12 cellular contexts compared by ENCODE assay signal in genomic region chr6:166758136-166758704, GRCh38.
A peak's percentile ranks its signal among the peaks of the same experiment; 100 is the strongest.
DNase-seq lines count a peak whose midpoint lies in the region; ATAC-seq and TF ChIP-seq lines count a peak whose summit lies in the region.
"Had no signal": no experiment of that assay in that cellular context is flagged by ENCODE, and none has a peak within 500 bp of the region (broad histone marks: within the 10 kb centered on the region; RNA-seq: fewer than 3 reads in every experiment).

No MANE protein-coding gene starts in this region.

- H3F3A ChIP-seq in smooth muscle cell (ENCODE audit: low read depth) = no peaks in the 10 kb centered on the region

- H3K36me3 ChIP-seq in smooth muscle cell (ENCODE audit: low read depth) = no peaks in the 10 kb centered on the region
- H3K36me3 ChIP-seq: upper lobe of right lung had no signal

- no peaks in the 10 kb centered on the region for H3K9me3 Mint-ChIP-seq in activated T-cell treated with anti-CD3 and anti-CD28 coated beads, Interleukin-2, amount 50 U/mL, for 24 hours
- H3K9me3 Mint-ChIP-seq in activated T-helper 1 cell treated with anti-CD3 and anti-CD28 coated beads, Interleukin-12 subunit alpha, Interleukin-12 subunit beta, Interleukin-2, Interleukin-4 antibody, amounts not matched to agents 30 ng/mL and 10 ng/mL and 1 ng/mL, durations not matched to agents 14 hours and 24 hours and 36 hours = no peaks in the 10 kb centered on the region
- no peaks in the 10 kb centered on the region for H3K9me3 Mint-ChIP-seq in glutamatergic neuron (ENCODE audit: unreplicated experiment)

- peak overlapping the region; percentile 39 for H3K4me3 Mint-ChIP-seq in activated T-cell treated with anti-CD3 and anti-CD28 coated beads, Interleukin-2, amount 50 U/mL, for 24 hours
- H3K4me3 Mint-ChIP-seq in activated T-helper 1 cell treated with anti-CD3 and anti-CD28 coated beads, Interleukin-12 subunit alpha, Interleukin-12 subunit beta, Interleukin-2, Interleukin-4 antibody, amounts not matched to agents 30 ng/mL and 10 ng/mL and 1 ng/mL, durations not matched to agents 14 hours and 24 hours and 36 hours = peak overlapping the region; percentile 3
- H3K4me3 Mint-ChIP-seq in glutamatergic neuron (ENCODE audit: unreplicated experiment) = no peak overlapping the region

- intact Hi-C loops in activated T-helper 1 cell treated with anti-CD3 and anti-CD28 coated beads, Interleukin-12 subunit alpha, Interleukin-12 subunit beta, Interleukin-2, Interleukin-4 antibody, amounts not matched to agents 30 ng/mL and 10 ng/mL and 1 ng/mL, durations not matched to agents 14 hours and 24 hours and 36 hours (cut with micrococcal nuclease) = no loop called here

- DNase-seq in activated T-cell treated with anti-CD3 and anti-CD28 coated beads, Interleukin-2, amount 50 U/mL, for 24 hours = no peak
- no peak for DNase-seq in activated T-cell treated with anti-CD3 and anti-CD28 coated beads, Interleukin-2, amount 50 U/mL, for 1 hour
- DNase-seq in activated T-helper 1 cell treated with anti-CD3 and anti-CD28 coated beads, Interleukin-12 subunit alpha, Interleukin-12 subunit beta, Interleukin-2, Interleukin-4 antibody, amounts not matched to agents 30 ng/mL and 10 ng/mL and 1 ng/mL, durations not matched to agents 14 hours and 24 hours and 36 hours (ENCODE audit: low spot score) = no peak
- DNase-seq in glutamatergic neuron (no peak), smooth muscle cell (lab: John Stamatoyannopoulos, UW; ENCODE audit: unreplicated experiment) (no peak)
- no peak for DNase-seq in effector CD4-positive, alpha-beta T cell
- no peak for DNase-seq in stimulated activated CD4-positive, alpha-beta T cell treated with anti-CD3 and anti-CD28 coated beads, Interleukin-2, amount 100 ng/mL, for 24 hours
- DNase-seq: ACHN; activated CD4-positive, CD25-positive, alpha-beta regulatory T cell; NCI-H2081; upper lobe of right lung had no signal

- no peaks in the 10 kb centered on the region for H3K9me3 ChIP-seq in smooth muscle cell (replicated peaks; ENCODE audit: low read depth)
- H3K9me3 ChIP-seq: upper lobe of right lung had no signal

- WGBS in smooth muscle cell (ENCODE audit: low lambda C conversion rate) = 88% methylated on average over 15 of the region's 15 CpGs

- peaks cover 52% of the 10 kb centered on the region for H3K27me3 Mint-ChIP-seq in activated T-cell treated with anti-CD3 and anti-CD28 coated beads, Interleukin-2, amount 50 U/mL, for 24 hours
- H3K27me3 Mint-ChIP-seq in activated T-helper 1 cell treated with anti-CD3 and anti-CD28 coated beads, Interleukin-12 subunit alpha, Interleukin-12 subunit beta, Interleukin-2, Interleukin-4 antibody, amounts not matched to agents 30 ng/mL and 10 ng/mL and 1 ng/mL, durations not matched to agents 14 hours and 24 hours and 36 hours (ENCODE audit: insufficient read depth) = peaks cover 45% of the 10 kb centered on the region
- H3K27me3 Mint-ChIP-seq in glutamatergic neuron (ENCODE audit: unreplicated experiment) = peaks cover 3% of the 10 kb centered on the region

- peak overlapping the region; percentile 74 for H3K4me2 ChIP-seq in smooth muscle cell

- no peak for TF ChIP-seq CTCF in glutamatergic neuron (IDR thresholded peaks at IDR 0.05; ENCODE audit: partially characterized antibody, unreplicated experiment)
- no peak for TF ChIP-seq CTCF in smooth muscle cell (IDR thresholded peaks at IDR 0.05; ENCODE audit: borderline replicate concordance, insufficient read depth, poor library complexity, severe bottlenecking)

- no peaks in the 10 kb centered on the region for H4K20me1 ChIP-seq in smooth muscle cell (ENCODE audit: low read depth)

- no peak overlapping the region for H3K9ac ChIP-seq in smooth muscle cell (ENCODE audit: low read depth)

- no peaks in the 10 kb centered on the region for H3K27me3 ChIP-seq in smooth muscle cell (ENCODE audit: low read depth)
- H3K27me3 ChIP-seq: upper lobe of right lung had no signal

- H3K4me1 ChIP-seq in smooth muscle cell (ENCODE audit: low read depth) = peaks cover 12% of the 10 kb centered on the region
- H3K4me1 ChIP-seq: upper lobe of right lung had no signal

- no peak overlapping the region for H3K4me3 ChIP-seq in smooth muscle cell
- H3K4me3 ChIP-seq: upper lobe of right lung had no signal

- peak overlapping the region; percentile 68 for H2AFZ ChIP-seq in smooth muscle cell (ENCODE audit: low read depth)

- no peak overlapping the region for H3K27ac ChIP-seq in smooth muscle cell (ENCODE audit: low read depth)
- H3K27ac ChIP-seq: upper lobe of right lung had no signal

- no peak overlapping the region for H3K27ac Mint-ChIP-seq in activated T-cell treated with anti-CD3 and anti-CD28 coated beads, Interleukin-2, amount 50 U/mL, for 24 hours
- no peak overlapping the region for H3K27ac Mint-ChIP-seq in activated T-helper 1 cell treated with anti-CD3 and anti-CD28 coated beads, Interleukin-12 subunit alpha, Interleukin-12 subunit beta, Interleukin-2, Interleukin-4 antibody, amounts not matched to agents 30 ng/mL and 10 ng/mL and 1 ng/mL, durations not matched to agents 14 hours and 24 hours and 36 hours
- peak overlapping the region; percentile 82 for H3K27ac Mint-ChIP-seq in glutamatergic neuron (ENCODE audit: unreplicated experiment)

- H3K79me2 ChIP-seq in smooth muscle cell (ENCODE audit: low read depth) = no peaks in the 10 kb centered on the region

- H3K36me3 Mint-ChIP-seq in activated T-cell treated with anti-CD3 and anti-CD28 coated beads, Interleukin-2, amount 50 U/mL, for 24 hours (ENCODE audit: low read depth) = no peaks in the 10 kb centered on the region
- H3K36me3 Mint-ChIP-seq in activated T-helper 1 cell treated with anti-CD3 and anti-CD28 coated beads, Interleukin-12 subunit alpha, Interleukin-12 subunit beta, Interleukin-2, Interleukin-4 antibody, amounts not matched to agents 30 ng/mL and 10 ng/mL and 1 ng/mL, durations not matched to agents 14 hours and 24 hours and 36 hours (ENCODE audit: low read depth) = no peaks in the 10 kb centered on the region
- no peaks in the 10 kb centered on the region for H3K36me3 Mint-ChIP-seq in glutamatergic neuron (ENCODE audit: unreplicated experiment)

- ATAC-seq in HG03457 (IDR thresholded peaks at IDR 0.05; ENCODE audit: unreplicated experiment) = no peak

- peaks cover 39% of the 10 kb centered on the region for H3K4me1 Mint-ChIP-seq in activated T-cell treated with anti-CD3 and anti-CD28 coated beads, Interleukin-2, amount 50 U/mL, for 24 hours (ENCODE audit: low read depth)
- H3K4me1 Mint-ChIP-seq in activated T-helper 1 cell treated with anti-CD3 and anti-CD28 coated beads, Interleukin-12 subunit alpha, Interleukin-12 subunit beta, Interleukin-2, Interleukin-4 antibody, amounts not matched to agents 30 ng/mL and 10 ng/mL and 1 ng/mL, durations not matched to agents 14 hours and 24 hours and 36 hours (ENCODE audit: low read depth) = peaks cover 23% of the 10 kb centered on the region
- peaks cover 20% of the 10 kb centered on the region for H3K4me1 Mint-ChIP-seq in glutamatergic neuron (ENCODE audit: low read depth, unreplicated experiment)
